ENCODE assay signal across 8 cellular contexts in the genomic region with DNA sequence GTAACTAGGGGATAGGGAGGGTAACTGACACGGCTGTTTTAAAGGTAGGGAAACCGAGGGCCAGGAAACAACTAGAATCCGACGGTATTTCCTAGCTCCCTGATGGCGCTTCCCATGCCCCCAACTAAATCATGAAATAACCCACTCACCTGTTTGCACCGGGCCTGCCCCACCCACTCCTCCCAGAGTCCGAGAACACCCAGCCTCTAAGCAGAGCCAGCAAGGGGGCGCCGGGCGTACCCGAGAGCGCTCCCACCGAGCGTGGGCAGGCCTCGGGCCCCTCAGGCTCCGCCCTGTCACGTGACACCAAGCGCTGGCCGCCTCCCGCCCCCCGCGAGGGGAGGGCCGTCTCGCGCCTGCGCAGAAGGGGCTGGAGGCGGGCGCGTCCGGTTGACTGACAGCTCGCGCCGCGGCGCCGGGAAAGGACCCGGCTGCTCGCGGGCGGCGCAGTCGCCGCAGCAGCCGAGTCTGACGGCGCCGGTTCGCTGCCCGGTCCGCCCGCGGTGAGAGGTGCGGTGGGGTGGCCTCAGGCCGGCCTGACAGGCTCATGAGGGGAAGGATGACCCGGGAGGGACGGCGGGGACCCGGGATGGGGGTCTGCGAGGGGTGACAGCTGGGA. TPM values are rescaled to one million over a fixed set of nuclear protein-coding genes. Genes with fewer than 3 reads are reported as not detected.
DNase-seq lines count a peak whose midpoint lies in the region; ATAC-seq and TF ChIP-seq lines count a peak whose summit lies in the region.

A gene with protein sequence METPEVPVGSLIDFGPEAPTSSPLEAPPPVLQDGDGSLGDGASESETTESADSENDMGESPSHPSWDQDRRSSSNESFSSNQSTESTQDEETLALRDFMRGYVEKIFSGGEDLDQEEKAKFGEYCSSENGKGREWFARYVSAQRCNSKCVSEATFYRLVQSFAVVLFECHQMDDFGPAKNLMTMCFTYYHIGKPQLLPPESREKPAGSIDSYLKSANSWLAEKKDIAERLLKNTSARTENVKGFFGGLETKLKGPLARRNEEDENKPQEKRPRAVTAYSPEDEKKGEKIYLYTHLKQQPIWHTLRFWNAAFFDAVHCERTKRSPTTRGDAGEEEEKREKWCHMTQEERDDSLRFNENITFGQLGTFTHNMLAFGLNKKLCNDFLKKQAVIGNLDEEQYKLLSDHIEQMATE (plus strand): TSS at position 447 of the 619 bp plus-strand sequence. CDS start 39,277 bp downstream, outside the sequence.

- H3K9me3 ChIP-seq in lower lobe of right lung: no peaks in the 10 kb centered on the region

- ATAC-seq in GM19328 (IDR thresholded peaks at IDR 0.05; ENCODE audit: unreplicated experiment) (peak; percentile 87), HG03520 (IDR thresholded peaks at IDR 0.05; ENCODE audit: unreplicated experiment) (peak; percentile 74), lower lobe of right lung (peak; percentile 95)

- H3K27me3 ChIP-seq in dorsolateral prefrontal cortex: no peaks in the 10 kb centered on the region
- H3K27me3 ChIP-seq in lower lobe of right lung (ENCODE audit: low read depth): no peaks in the 10 kb centered on the region

- peaks cover 10% of the 10 kb centered on the region for H3K36me3 ChIP-seq in lower lobe of right lung

- peak within 1 kb of the TSS; percentile 61 to 95 (median 86) for H3K27ac ChIP-seq in dorsolateral prefrontal cortex
- H3K27ac ChIP-seq in lower lobe of right lung: peak within 1 kb of the TSS; percentile 89

- no peaks in the 10 kb centered on the region for H3K9me3 Mint-ChIP-seq in activated CD4-positive, alpha-beta memory T cell treated with anti-CD3 and anti-CD28 coated beads for 36 hours

- intact Hi-C loops in activated CD4-positive, alpha-beta memory T cell treated with anti-CD3 and anti-CD28 coated beads for 36 hours (cut with micrococcal nuclease): loop anchor here (10.0 kb wide), 2 partner anchors 373 to 513 kb away; no protein-coding TSS in a partner anchor
- intact Hi-C loops in dorsolateral prefrontal cortex (cut with DNase I) (no loop called here), lower lobe of right lung (cut with DNase I) (no loop called here)

- peaks cover 38% of the 10 kb centered on the region for H3K4me1 ChIP-seq in lower lobe of right lung

- DNase-seq in CD1c-positive myeloid dendritic cell (ENCODE audit: extremely low spot score) (peak; percentile 99), NCI-H748 treated with DMSO at 0.1 percent for 48 hours (lab: John Stamatoyannopoulos, UW) (peak; percentile 66), dorsolateral prefrontal cortex (peak; percentile 86 to 97 (median 94)), lower lobe of right lung (peak; percentile 96)
- DNase-seq in activated CD4-positive, alpha-beta memory T cell treated with anti-CD3 and anti-CD28 coated beads for 36 hours: peak; percentile 96
- peak; percentile 92 to 96 (median 94) for DNase-seq in stimulated activated CD4-positive, alpha-beta T cell treated with anti-CD3 and anti-CD28 coated beads, TNF-alpha, amount 100 ng/mL, for 1 hour (ENCODE audit: low read depth in 3 of 3, low spot score in 1 of 3)

- H3K36me3 Mint-ChIP-seq in activated CD4-positive, alpha-beta memory T cell treated with anti-CD3 and anti-CD28 coated beads for 36 hours: peaks cover 9% of the 10 kb centered on the region

- POLR2A ChIA-PET in activated CD4-positive, alpha-beta memory T cell treated with anti-CD3 and anti-CD28 coated beads for 36 hours (lab: Charles Lee): interaction anchor here (0.6 to 3.2 kb wide), 6 partner anchors 11 to 526 kb away, joined by 3 to 12 read pairs (median 5); a partner anchor contains a TSS

- TF ChIP-seq CTCF in dorsolateral prefrontal cortex (IDR thresholded peaks at IDR 0.05 in 54 of 56, conservative IDR thresholded peaks at IDR 0.05 in 2 of 56; ENCODE audit: low read depth in 1 of 56, partially characterized antibody in 56 of 56): peak in 55 of 56 donors; percentile 26 to 73 (median 56)
- TF ChIP-seq CTCF in lower lobe of right lung (IDR thresholded peaks at IDR 0.05): no peak

- H3K4me3 ChIP-seq in dorsolateral prefrontal cortex (peak within 1 kb of the TSS; percentile 66 to 98 (median 91)), lower lobe of right lung (peak within 1 kb of the TSS; percentile 91)

- H3K27me3 Mint-ChIP-seq in activated CD4-positive, alpha-beta memory T cell treated with anti-CD3 and anti-CD28 coated beads for 36 hours: no peaks in the 10 kb centered on the region

- CTCF ChIA-PET in activated CD4-positive, alpha-beta memory T cell treated with anti-CD3 and anti-CD28 coated beads for 36 hours (lab: Charles Lee): interaction anchor here (0.6 to 2.5 kb wide), 10 partner anchors 10 to 1072 kb away, joined by 3 to 24 read pairs (median 4); a partner anchor contains a TSS

- peak within 1 kb of the TSS; percentile 86 for H3K4me3 Mint-ChIP-seq in activated CD4-positive, alpha-beta memory T cell treated with anti-CD3 and anti-CD28 coated beads for 36 hours

- H3K27ac Mint-ChIP-seq in activated CD4-positive, alpha-beta memory T cell treated with anti-CD3 and anti-CD28 coated beads for 36 hours: peak within 1 kb of the TSS; percentile 93

- peaks cover 34% of the 10 kb centered on the region for H3K4me1 Mint-ChIP-seq in activated CD4-positive, alpha-beta memory T cell treated with anti-CD3 and anti-CD28 coated beads for 36 hours (ENCODE audit: low read depth)

RNA-seq across cellular contexts. Expression of the gene that starts here (rescaled TPM):
- 10 to 100 TPM; 15.7 to 15.9 TPM for total RNA-seq in activated CD4-positive, alpha-beta memory T cell treated with anti-CD3 and anti-CD28 coated beads for 36 hours
- 100 to 1,000 TPM in 119 of 120 experiments, 10 to 100 TPM in 1; 72.3 to 269 (median 208) TPM for total RNA-seq in dorsolateral prefrontal cortex
- 31.1 TPM for total RNA-seq in lower lobe of right lung

Comparison
In these comparisons a context has a peak if more than half of its experiments do, and no peak if none do; other contexts are left out.
1. Peak in every context shown above with its lines: DNase-seq, ATAC-seq, H3K4me3 ChIP-seq and H3K27ac ChIP-seq.